In the genomic region with DNA sequence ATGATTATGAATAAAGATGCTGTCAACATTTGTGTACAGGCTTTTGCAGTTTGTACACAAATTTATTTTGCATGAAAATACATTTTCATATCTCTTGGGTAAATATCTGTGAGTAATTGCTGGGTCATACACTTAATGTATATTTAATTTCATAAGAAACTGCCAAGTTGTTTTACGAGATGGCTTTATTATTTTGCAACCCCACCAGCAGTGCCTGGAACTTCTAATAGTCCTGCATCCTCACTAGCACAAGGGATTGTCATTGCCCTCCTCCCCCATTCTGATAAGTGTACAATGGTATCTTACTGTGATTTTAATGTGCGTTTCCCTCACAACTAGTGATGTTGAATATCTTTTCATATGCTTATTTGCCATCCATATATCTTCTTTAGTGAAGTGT, we compare ENCODE assay signal across 3 cellular contexts.
"Had no signal": no experiment of that assay in that cellular context is flagged by ENCODE, and none has a peak within 500 bp of the region (broad histone marks: within the 10 kb centered on the region; RNA-seq: fewer than 3 reads in every experiment).

No MANE protein-coding gene starts in this region.

- ATAC-seq: GM12878 had no signal

- DNase-seq: GDM1, GF-D8 had no signal

- H3K4me3 ChIP-seq: GM12878 had no signal
